Comparison of ENCODE assay signal across 13 cellular contexts in genomic region chr1:6349254-6349943, GRCh38. TPM values are rescaled to one million over a fixed set of nuclear protein-coding genes. Genes with fewer than 3 reads are reported as not detected.
DNase-seq lines count a peak whose midpoint lies in the region; ATAC-seq and TF ChIP-seq lines count a peak whose summit lies in the region.
"Had no signal": no experiment of that assay in that cellular context is flagged by ENCODE, and none has a peak within 500 bp of the region (broad histone marks: within the 10 kb centered on the region; RNA-seq: fewer than 3 reads in every experiment).

No MANE protein-coding gene starts in this region.

- peaks cover 21 to 61% (median 38%) of the 10 kb centered on the region in 9 donors for H3K4me1 ChIP-seq in heart right ventricle
- peaks cover 8 to 30% of the 10 kb centered on the region in 2 donors for H3K4me1 ChIP-seq in left lung
- H3K4me1 ChIP-seq in upper lobe of left lung, result peaks cover 27 to 33% (median 29%) of the 10 kb centered on the region in 4 donors

- intact Hi-C loops in heart right ventricle (cut with DNase I) (loop anchor here in 5 of 10 donors (2.0 to 10.0 kb wide), 5 partner anchors 53 to 305 kb away; partner anchors contain the start of gene KCNAB2 (in 1 of the 5)), Right ventricle myocardium superior (cut with DNase I) (loop anchor here (5.0 kb wide), 1 partner anchor 58 kb away; no protein-coding TSS in a partner anchor), left lung (cut with DNase I) (loop anchor here in 1 of 2 donors (5.0 kb wide), 1 partner anchor 102 kb away; no protein-coding TSS in a partner anchor)
- intact Hi-C loops in activated CD8-positive, alpha-beta T cell treated with anti-CD3 and anti-CD28 coated beads for 36 hours (cut with micrococcal nuclease), result loop anchor here (5.0 kb wide), 1 partner anchor 48 kb away; no protein-coding TSS in a partner anchor

- no peaks in the 10 kb centered on the region for H3K27me3 Mint-ChIP-seq in activated CD8-positive, alpha-beta T cell treated with anti-CD3 and anti-CD28 coated beads for 36 hours

- CTCF ChIA-PET in activated CD8-positive, alpha-beta T cell treated with anti-CD3 and anti-CD28 coated beads for 36 hours (lab: Charles Lee), result interaction anchor here (0.7 to 2.9 kb wide), 22 partner anchors 9 to 149 kb away, joined by 3 to 39 read pairs (median 4); partner anchors contain the start of genes ACOT7 and HES2

- peak overlapping the region; percentile 86 for H3K27ac Mint-ChIP-seq in activated CD8-positive, alpha-beta T cell treated with anti-CD3 and anti-CD28 coated beads for 36 hours

- DNase-seq in heart right ventricle (no peak), Right ventricle myocardium superior (no peak), left lung (peak in 1 of 2 donors; percentile 52), upper lobe of left lung (no peak), substantia nigra (lab: John Stamatoyannopoulos, UW) (no peak), iPS-NIHi7 (ENCODE audit: extremely low spot score) (no peak)
- DNase-seq in activated CD8-positive, alpha-beta T cell treated with anti-CD3 and anti-CD28 coated beads for 36 hours, result peak; percentile 24
- DNase-seq: aorta, NCI-H2081 treated with DMSO at 0.1 percent for 48 hours, NCI-H748 treated with DMSO at 0.1 percent for 48 hours had no signal

- H3K4me1 Mint-ChIP-seq in activated CD8-positive, alpha-beta T cell treated with anti-CD3 and anti-CD28 coated beads for 36 hours (ENCODE audit: low read depth), result peaks cover 18% of the 10 kb centered on the region

- WGBS in heart right ventricle, 2 donors, result 92 to 93% methylated on average over 18 of the region's 18 CpGs
- WGBS in upper lobe of left lung, 2 donors, result 95% methylated on average over 18 of the region's 18 CpGs; no CpG with 5 or more reads in 1 of the 2 donors

- no peak overlapping the region for H3K4me3 Mint-ChIP-seq in activated CD8-positive, alpha-beta T cell treated with anti-CD3 and anti-CD28 coated beads for 36 hours

- TF ChIP-seq EP300 in upper lobe of left lung (IDR thresholded peaks at IDR 0.05), result no peak

- H3K36me3 ChIP-seq in heart right ventricle, result no peaks in the 10 kb centered on the region
- H3K36me3 ChIP-seq in left lung, result no peaks in the 10 kb centered on the region
- no peaks in the 10 kb centered on the region for H3K36me3 ChIP-seq in upper lobe of left lung
- H3K36me3 ChIP-seq: prostate gland had no signal

- ATAC-seq in heart right ventricle (no peak), Right ventricle myocardium superior (ENCODE audit: poor library complexity) (no peak), left lung (no peak), upper lobe of left lung (ENCODE audit: low FRiP score in 2 of 2) (no peak), HG02870 (IDR thresholded peaks at IDR 0.05; ENCODE audit: unreplicated experiment) (no peak)
- ATAC-seq in activated CD8-positive, alpha-beta T cell treated with anti-CD3 and anti-CD28 coated beads for 36 hours, result no peak
- ATAC-seq: Right ventricle myocardium inferior had no signal

- no peak for TF ChIP-seq CTCF in heart right ventricle (IDR thresholded peaks at IDR 0.05)
- TF ChIP-seq CTCF in activated CD8-positive, alpha-beta T cell treated with anti-CD3 and anti-CD28 coated beads for 36 hours (IDR thresholded peaks at IDR 0.05), result no peak
- no peak for TF ChIP-seq CTCF in left lung (IDR thresholded peaks at IDR 0.05)
- TF ChIP-seq CTCF in upper lobe of left lung (IDR thresholded peaks at IDR 0.05), result no peak

- peaks cover 5% of the 10 kb centered on the region for H3K36me3 Mint-ChIP-seq in activated CD8-positive, alpha-beta T cell treated with anti-CD3 and anti-CD28 coated beads for 36 hours (ENCODE audit: low read depth)

- no peak for TF ChIP-seq POLR2A in upper lobe of left lung (IDR thresholded peaks at IDR 0.05)

- H3K9me3 Mint-ChIP-seq in activated CD8-positive, alpha-beta T cell treated with anti-CD3 and anti-CD28 coated beads for 36 hours, result no peaks in the 10 kb centered on the region

- H3K27me3 ChIP-seq in heart right ventricle (no peaks in the 10 kb centered on the region), left lung (no peaks in the 10 kb centered on the region), upper lobe of left lung (no peaks in the 10 kb centered on the region)

- H3K27ac ChIP-seq in heart right ventricle (peak overlapping the region in 9 of 10 donors; percentile 62 to 85 (median 74)), left lung (peak overlapping the region; percentile 39 to 70), upper lobe of left lung (peak overlapping the region; percentile 51 to 68 (median 59)), substantia nigra (ENCODE audit: low read depth, low read length, poor library complexity, severe bottlenecking) (no peak overlapping the region)

- H3K4me3 ChIP-seq in heart right ventricle (no peak overlapping the region), left lung (no peak overlapping the region), upper lobe of left lung (no peak overlapping the region)
- H3K4me3 ChIP-seq: prostate gland had no signal

- H3K9me3 ChIP-seq in heart right ventricle (no peaks in the 10 kb centered on the region), left lung (no peaks in the 10 kb centered on the region), upper lobe of left lung (no peaks in the 10 kb centered on the region)
- H3K9me3 ChIP-seq: prostate gland had no signal

- POLR2A ChIA-PET in activated CD8-positive, alpha-beta T cell treated with anti-CD3 and anti-CD28 coated beads for 36 hours (lab: Charles Lee), result interaction anchor here (0.6 to 1.7 kb wide), 4 partner anchors 8 to 109 kb away, joined by 3 to 6 read pairs (median 4); partner anchors contain the start of gene ESPN

RNA-seq across cellular contexts. Expression of gene ACOT7, which starts 44.2 kb away (rescaled TPM):
- 10 to 100 TPM in 3 of 10 donors, 1 to 10 TPM in 7; 5.1 to 26.9 (median 8.6) TPM for total RNA-seq in heart right ventricle
- polyA plus RNA-seq in heart right ventricle, result 10 to 100 TPM in 1 of 2 donors, 1 to 10 TPM in 1; 4.0 to 40.4 TPM
- 8.5 TPM for total RNA-seq in Right ventricle myocardium superior
- total RNA-seq in activated CD8-positive, alpha-beta T cell treated with anti-CD3 and anti-CD28 coated beads for 36 hours, result 10 to 100 TPM; 80.4 to 86.7 TPM
- 10 to 100 TPM; 28.8 to 30.1 TPM for total RNA-seq in left lung
- total RNA-seq in upper lobe of left lung, result 10 to 100 TPM in 5 of 6 donors, 1 to 10 TPM in 1; 8.2 to 33.4 (median 26.5) TPM
